In genomic region chr1:179081696-179082307, GRCh38 we compare ENCODE assay signal across 8 cellular contexts. TPM values are rescaled to one million over a fixed set of nuclear protein-coding genes. Genes with fewer than 3 reads are reported as not detected.
DNase-seq lines count a peak whose midpoint lies in the region; ATAC-seq lines count a peak whose summit lies in the region.

TOR3A (plus strand) TSS chr1:179082070; CDS start chr1:179082129, 59 bp downstream.

- H3K9me3 ChIP-seq in NT2/D1 (ENCODE audit: insufficient read depth, low read length), result no peaks in the 10 kb centered on the region

- peak; percentile 84 for ATAC-seq in GM21360 (IDR thresholded peaks at IDR 0.05; ENCODE audit: unreplicated experiment)

- peak within 1 kb of the TSS; percentile 90 for H3K9ac ChIP-seq in NT2/D1 (ENCODE audit: insufficient read length, low read depth)

- DNase-seq in COR-L47 (lab: John Stamatoyannopoulos, UW) (peak; percentile 72), HT-29 (ENCODE audit: low spot score) (peak; percentile 78), NT2/D1 (ENCODE audit: low read depth, low spot score) (peak; percentile 94), epidermal melanocyte (ENCODE audit: insufficient read length, low spot score) (peak; percentile 93), midbrain (lab: John Stamatoyannopoulos, UW) (peak; percentile 90)
- peak; percentile 90 for DNase-seq in activated CD8-positive, alpha-beta memory T cell treated with anti-CD3 and anti-CD28 coated beads, Interleukin-2, amount 50 U/mL, for 48 hours
- peak; percentile 79 to 83 for DNase-seq in stimulated activated CD8-positive, alpha-beta memory T cell treated with anti-CD3 and anti-CD28 coated beads, Interleukin-15, amount 100 ng/mL, for 48 hours (ENCODE audit: low read depth in 2 of 2)

- H3K4me1 ChIP-seq in NT2/D1 (ENCODE audit: insufficient read depth, insufficient read length), result peaks cover 13% of the 10 kb centered on the region

- peaks cover 18% of the 10 kb centered on the region for H3K36me3 ChIP-seq in NT2/D1 (ENCODE audit: insufficient read depth, insufficient read length, low read length)

- peak within 1 kb of the TSS; percentile 87 for H3K4me3 ChIP-seq in NT2/D1 (ENCODE audit: insufficient read length, low read depth)

- no peaks in the 10 kb centered on the region for H3K27me3 ChIP-seq in NT2/D1 (ENCODE audit: insufficient read depth, insufficient read length)

RNA-seq across cellular contexts. Expression of gene TOR3A, which starts in this region (rescaled TPM):
- total RNA-seq in HT-29 (2014; rRNA removed; shearing (Covaris generic)), result 36.9 and 41.8 TPM in 2 replicates

Comparison
In these comparisons a context has a peak if more than half of its experiments do, and no peak if none do; other contexts are left out.
1. Peak in every context shown above with its lines: DNase-seq, ATAC-seq and H3K4me3 ChIP-seq.